Comparison of ENCODE assay signal across 1 cellular context in the genomic region with DNA sequence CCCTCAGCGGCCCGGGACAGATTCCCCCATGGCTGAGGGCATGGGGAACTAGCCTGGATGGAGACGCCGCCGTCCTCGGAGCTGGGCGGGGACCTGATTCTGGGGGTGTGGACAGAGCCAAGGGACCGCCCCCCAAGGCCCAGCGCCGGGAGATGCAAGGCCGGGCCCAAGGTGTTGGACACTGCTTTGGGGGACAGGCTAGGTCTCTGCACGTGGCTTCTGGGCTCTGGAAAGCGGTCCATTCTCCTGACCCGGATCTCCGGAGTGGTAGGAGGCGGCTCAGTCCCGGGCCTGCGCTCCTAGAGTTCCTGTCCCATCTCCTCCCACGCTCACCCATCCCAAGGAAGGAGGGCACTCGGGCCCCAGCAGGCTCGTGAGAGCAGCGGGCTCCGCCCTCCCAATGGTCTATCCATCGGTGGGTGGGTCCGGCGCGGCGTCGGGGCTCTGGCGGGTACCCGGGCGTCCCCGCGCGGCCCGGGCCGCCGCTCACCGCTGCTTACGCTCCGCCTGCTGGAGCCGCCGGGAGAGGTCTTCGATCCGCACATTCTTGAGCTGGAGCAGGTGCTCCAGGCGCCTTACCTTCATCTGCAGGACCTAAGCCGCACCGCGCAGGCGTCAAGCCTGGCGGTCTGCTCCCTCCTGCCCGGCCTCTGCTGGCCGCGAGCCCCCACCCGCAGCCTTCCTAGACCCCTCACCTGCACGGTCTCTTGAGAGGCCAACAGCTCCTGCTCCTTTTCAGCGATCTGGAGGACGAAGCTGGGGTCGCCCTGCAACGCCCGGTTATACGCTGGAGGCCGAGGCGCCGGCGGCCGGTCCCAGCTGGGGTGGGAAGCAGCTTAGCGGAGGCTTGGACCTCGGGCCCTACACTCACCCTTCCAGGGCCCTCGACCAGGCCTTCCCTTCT.
TF ChIP-seq lines count a peak whose summit lies in the region.

No MANE protein-coding gene starts in this region.

TF ChIP-seq in HepG2, 621 proteins besides CTCF, POLR2A, EP300 and RAD21 (continued from another document):
- TF ChIP-seq, protein P1, sequence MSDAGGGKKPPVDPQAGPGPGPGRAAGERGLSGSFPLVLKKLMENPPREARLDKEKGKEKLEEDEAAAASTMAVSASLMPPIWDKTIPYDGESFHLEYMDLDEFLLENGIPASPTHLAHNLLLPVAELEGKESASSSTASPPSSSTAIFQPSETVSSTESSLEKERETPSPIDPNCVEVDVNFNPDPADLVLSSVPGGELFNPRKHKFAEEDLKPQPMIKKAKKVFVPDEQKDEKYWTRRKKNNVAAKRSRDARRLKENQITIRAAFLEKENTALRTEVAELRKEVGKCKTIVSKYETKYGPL (CRISPR knock-in tag; IDR thresholded peaks at IDR 0.05), result 0 out of 2 replicates have a peak, but pooled peaks have one; percentile 63
- TF ChIP-seq ZNF224 (CRISPR knock-in tag; IDR thresholded peaks at IDR 0.05) (0 out of 2 replicates have a peak, but pooled peaks have one; percentile 52), MTF2 (CRISPR knock-in tag; IDR thresholded peaks at IDR 0.05; ENCODE audit: borderline replicate concordance) (peak; percentile 52; the same call in 1 of the 2 replicates), TBX2 (CRISPR knock-in tag; IDR thresholded peaks at IDR 0.05; ENCODE audit: borderline replicate concordance) (peak; percentile 34; the same call in 1 of the 2 replicates), ZBTB7A (CRISPR knock-in tag; IDR thresholded peaks at IDR 0.05) (peak; percentile 77; the same call in 1 of the 2 replicates), MIER3 (CRISPR knock-in tag; IDR thresholded peaks at IDR 0.05; ENCODE audit: borderline replicate concordance) (no peak), ZNF446 (CRISPR knock-in tag; IDR thresholded peaks at IDR 0.05) (peak; percentile 47; the same call in 1 of the 2 replicates), ZNF546 (CRISPR knock-in tag; conservative IDR thresholded peaks at IDR 0.05) (no peak; the same call in 1 of the 2 replicates), SNAI1 (CRISPR knock-in tag; IDR thresholded peaks at IDR 0.05; ENCODE audit: borderline replicate concordance) (peak; percentile 62; the same call in 1 of the 2 replicates), ZNF577 (CRISPR knock-in tag; IDR thresholded peaks at IDR 0.05; ENCODE audit: borderline replicate concordance, low read depth) (no peak)
- TF ChIP-seq, protein P2, sequence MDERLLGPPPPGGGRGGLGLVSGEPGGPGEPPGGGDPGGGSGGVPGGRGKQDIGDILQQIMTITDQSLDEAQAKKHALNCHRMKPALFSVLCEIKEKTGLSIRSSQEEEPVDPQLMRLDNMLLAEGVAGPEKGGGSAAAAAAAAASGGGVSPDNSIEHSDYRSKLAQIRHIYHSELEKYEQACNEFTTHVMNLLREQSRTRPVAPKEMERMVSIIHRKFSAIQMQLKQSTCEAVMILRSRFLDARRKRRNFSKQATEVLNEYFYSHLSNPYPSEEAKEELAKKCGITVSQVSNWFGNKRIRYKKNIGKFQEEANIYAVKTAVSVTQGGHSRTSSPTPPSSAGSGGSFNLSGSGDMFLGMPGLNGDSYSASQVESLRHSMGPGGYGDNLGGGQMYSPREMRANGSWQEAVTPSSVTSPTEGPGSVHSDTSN (CRISPR knock-in tag; IDR thresholded peaks at IDR 0.05), result no peak
- TF ChIP-seq, protein P3, sequence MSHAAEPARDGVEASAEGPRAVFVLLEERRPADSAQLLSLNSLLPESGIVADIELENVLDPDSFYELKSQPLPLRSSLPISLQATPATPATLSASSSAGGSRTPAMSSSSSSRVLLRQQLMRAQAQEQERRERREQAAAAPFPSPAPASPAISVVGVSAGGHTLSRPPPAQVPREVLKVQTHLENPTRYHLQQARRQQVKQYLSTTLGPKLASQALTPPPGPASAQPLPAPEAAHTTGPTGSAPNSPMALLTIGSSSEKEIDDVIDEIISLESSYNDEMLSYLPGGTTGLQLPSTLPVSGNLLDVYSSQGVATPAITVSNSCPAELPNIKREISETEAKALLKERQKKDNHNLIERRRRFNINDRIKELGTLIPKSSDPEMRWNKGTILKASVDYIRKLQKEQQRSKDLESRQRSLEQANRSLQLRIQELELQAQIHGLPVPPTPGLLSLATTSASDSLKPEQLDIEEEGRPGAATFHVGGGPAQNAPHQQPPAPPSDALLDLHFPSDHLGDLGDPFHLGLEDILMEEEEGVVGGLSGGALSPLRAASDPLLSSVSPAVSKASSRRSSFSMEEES (CRISPR knock-in tag; IDR thresholded peaks at IDR 0.05), result no peak
